28 cellular contexts compared by ENCODE assay signal in genomic region chr4:43379001-43379400, GRCh38.
"Had no signal": no experiment of that assay in that cellular context is flagged by ENCODE, and none has a peak within 500 bp of the region (broad histone marks: within the 10 kb centered on the region; RNA-seq: fewer than 3 reads in every experiment).

No MANE protein-coding gene starts in this region.

- H3K4me1 ChIP-seq: Peyer's patch, SJCRH30 had no signal

- H3K4me2 ChIP-seq: SK-N-SH had no signal

- H3K27me3 ChIP-seq: brain microvascular endothelial cell, MG63, Peyer's patch had no signal

- H3K27ac ChIP-seq: brain microvascular endothelial cell, Peyer's patch, RWPE1, SJCRH30, VCaP had no signal

- H3K36me3 ChIP-seq: brain microvascular endothelial cell, MG63, Peyer's patch, SJCRH30 had no signal

- H3K9me3 ChIP-seq: MG63, Peyer's patch, SJCRH30, SK-N-SH had no signal

- H3K9ac ChIP-seq: SK-N-SH had no signal

- ATAC-seq: activated CD4-positive, alpha-beta T cell treated with anti-CD3 and anti-CD28 coated beads for 36 hours; activated T-helper 17 cell treated with anti-CD3 and anti-CD28 coated beads, Interleukin-2, amount 50 U/mL, for 72 hours had no signal

- DNase-seq: activated CD4-positive, alpha-beta memory T cell treated with anti-CD3 and anti-CD28 coated beads, Interleukin-2, amount 10 ng/mL, durations not matched to agents 7 days and 5 days; activated CD4-positive, alpha-beta T cell treated with anti-CD3 and anti-CD28 coated beads for 36 hours; activated CD4-positive, alpha-beta T cell treated with anti-CD3 and anti-CD28 coated beads, Interleukin-2, amount 50 U/mL, for 1 hour; activated gamma-delta T cell; activated naive CD4-positive, alpha-beta T cell treated with anti-CD3 and anti-CD28 coated beads, Interleukin-2, amount 10 ng/mL, durations not matched to agents 7 days and 5 days; activated naive CD8-positive, alpha-beta T cell treated with anti-CD3 and anti-CD28 coated beads for 36 hours; activated T-cell treated with anti-CD3 and anti-CD28 coated beads for 4 hours; activated T-cell treated with anti-CD3 and anti-CD28 coated beads, Interleukin-2, amount 50 U/mL, for 48 hours; brain microvascular endothelial cell; cortex of kidney; MG63; MV-4-11; NCI-H1092 treated with DMSO at 0.1 percent for 48 hours; NCI-H1417 treated with DMSO at 0.1 percent for 48 hours; NCI-H187 treated with DMSO at 0.1 percent for 48 hours; NCI-H2081 treated with DMSO at 0.1 percent for 48 hours; NCI-H345; NCI-H526; NCI-H774; NK-92 treated with Interleukin-12 subunit alpha and Interleukin-12 subunit beta, amount 100 ng/mL, for 24 hours; Peyer's patch; Right ventricle myocardium superior; SJCRH30; SK-N-SH; T-helper 1 cell had no signal

- H3K4me3 ChIP-seq: MG63, Peyer's patch, SJCRH30 had no signal
